Comparison of ENCODE assay signal across 24 cellular contexts in genomic region chr4:84803720-84804119, GRCh38.
DNase-seq lines count a peak whose midpoint lies in the region; FAIRE-seq and TF ChIP-seq lines count a peak whose summit lies in the region.
"Had no signal": no experiment of that assay in that cellular context is flagged by ENCODE, and none has a peak within 500 bp of the region (broad histone marks: within the 10 kb centered on the region; RNA-seq: fewer than 3 reads in every experiment).

No MANE protein-coding gene starts in this region.

- no peaks in the 10 kb centered on the region for H3K9me3 Mint-ChIP-seq in astrocyte (ENCODE audit: unreplicated experiment)
- H3K9me3 Mint-ChIP-seq in progenitor cell of endocrine pancreas (ENCODE audit: low read depth) = no peaks in the 10 kb centered on the region
- H3K9me3 Mint-ChIP-seq: activated CD4-positive, alpha-beta T cell treated with anti-CD3 and anti-CD28 coated beads, Interleukin-2, amount 10 ng/mL, durations not matched to agents 7 days and 5 days; activated naive CD8-positive, alpha-beta T cell treated with anti-CD3 and anti-CD28 coated beads, Interleukin-2, amount 10 ng/mL, durations not matched to agents 7 days and 5 days; dendritic cell treated with granulocyte-macrophage colony-stimulating factor and Interleukin-4, amounts not matched to agents 40 ng/mL and 50 ng/mL, for 4 days; nephron had no signal

- peak overlapping the region; percentile 47 for H3K9ac ChIP-seq in astrocyte (ENCODE audit: low read length)

- H3K4me1 Mint-ChIP-seq in astrocyte (ENCODE audit: low read depth, unreplicated experiment) (no peaks in the 10 kb centered on the region), progenitor cell of endocrine pancreas (ENCODE audit: low read depth) (no peaks in the 10 kb centered on the region)
- H3K4me1 Mint-ChIP-seq: activated CD4-positive, alpha-beta T cell treated with anti-CD3 and anti-CD28 coated beads, Interleukin-2, amount 10 ng/mL, durations not matched to agents 7 days and 5 days; activated naive CD8-positive, alpha-beta T cell treated with anti-CD3 and anti-CD28 coated beads, Interleukin-2, amount 10 ng/mL, durations not matched to agents 7 days and 5 days; CD14-positive monocyte; nephron had no signal

- H3K27me3 Mint-ChIP-seq in astrocyte (ENCODE audit: low read depth, unreplicated experiment) (no peaks in the 10 kb centered on the region), progenitor cell of endocrine pancreas (no peaks in the 10 kb centered on the region)
- H3K27me3 Mint-ChIP-seq: activated CD4-positive, alpha-beta T cell treated with anti-CD3 and anti-CD28 coated beads, Interleukin-2, amount 10 ng/mL, durations not matched to agents 7 days and 5 days; dendritic cell treated with granulocyte-macrophage colony-stimulating factor and Interleukin-4, amounts not matched to agents 40 ng/mL and 50 ng/mL, for 4 days had no signal

- no peaks in the 10 kb centered on the region for H3K9me3 ChIP-seq in astrocyte (ENCODE audit: insufficient read depth, low read depth, low read length)
- no peaks in the 10 kb centered on the region for H3K9me3 ChIP-seq in SJCRH30 (replicated peaks)
- H3K9me3 ChIP-seq: MG63, pancreas, sigmoid colon had no signal

- H3K4me2 ChIP-seq in astrocyte (ENCODE audit: low read length) = peak overlapping the region; percentile 79

- H3K4me1 ChIP-seq in astrocyte (ENCODE audit: insufficient read depth, low read length) (peaks cover 9% of the 10 kb centered on the region), SJCRH30 (no peaks in the 10 kb centered on the region)
- H3K4me1 ChIP-seq: pancreas had no signal

- peaks cover 14% of the 10 kb centered on the region for H3K36me3 Mint-ChIP-seq in astrocyte (ENCODE audit: low read depth, unreplicated experiment)
- peaks cover 27% of the 10 kb centered on the region for H3K36me3 Mint-ChIP-seq in progenitor cell of endocrine pancreas (ENCODE audit: insufficient read depth)
- H3K36me3 Mint-ChIP-seq: activated naive CD8-positive, alpha-beta T cell treated with anti-CD3 and anti-CD28 coated beads, Interleukin-2, amount 10 ng/mL, durations not matched to agents 7 days and 5 days had no signal

- H4K20me1 ChIP-seq in astrocyte (ENCODE audit: insufficient read depth, low read length) = peaks cover 5% of the 10 kb centered on the region

- FAIRE-seq in H54 (lab: Jason Lieb, UNC) = peak; percentile 30
- FAIRE-seq in astrocyte (lab: Jason Lieb, UNC) = peak; percentile 65
- FAIRE-seq: D721Med, H1, pancreas, urothelium cell line had no signal

- DNase-seq in H54 (ENCODE audit: insufficient read length, low spot score) = no peak
- DNase-seq in astrocyte (ENCODE audit: low read depth) = peak; percentile 33
- peak; percentile 66 for DNase-seq in fibroblast of mammary gland (ENCODE audit: low read depth)
- DNase-seq in renal cortical epithelial cell (ENCODE audit: low read depth) = peak; percentile 9
- DNase-seq in superior temporal gyrus (ENCODE audit: extremely low spot score) = no peak
- no peak for DNase-seq in ecto neural progenitor cell (ENCODE audit: low spot score)
- no peak for DNase-seq in SJCRH30
- no peak for DNase-seq in progenitor cell of endocrine pancreas (ENCODE audit: low spot score, unreplicated experiment)
- DNase-seq: activated CD4-positive, alpha-beta T cell treated with anti-CD3 and anti-CD28 coated beads, Interleukin-2, amount 10 ng/mL, durations not matched to agents 7 days and 5 days; activated naive CD8-positive, alpha-beta T cell treated with anti-CD3 and anti-CD28 coated beads, Interleukin-2, amount 10 ng/mL, durations not matched to agents 7 days and 5 days; MG63; NCI-H1417; NCI-H510A; pancreas; sigmoid colon; stimulated activated CD4-positive, alpha-beta T cell treated with anti-CD3 and anti-CD28 coated beads, Interleukin-1b, Interleukin-23, amount 100 ng/mL, for 48 hours had no signal

- no peak for TF ChIP-seq CTCF in astrocyte (IDR thresholded peaks at IDR 0.05; ENCODE audit: insufficient read depth, low read depth, low read length)
- TF ChIP-seq CTCF in fibroblast of mammary gland (conservative IDR thresholded peaks at IDR 0.05; ENCODE audit: control insufficient read depth, insufficient read depth, low read depth, low read length) = no peak
- TF ChIP-seq CTCF in progenitor cell of endocrine pancreas (IDR thresholded peaks at IDR 0.05; ENCODE audit: unreplicated experiment) = no peak

- H3K27me3 ChIP-seq in astrocyte (ENCODE audit: insufficient read depth, low read length) (no peaks in the 10 kb centered on the region), SJCRH30 (no peaks in the 10 kb centered on the region)
- H3K27me3 ChIP-seq: MG63, pancreas, sigmoid colon had no signal

- H3K36me3 ChIP-seq in astrocyte (ENCODE audit: insufficient read depth, low read length) = no peaks in the 10 kb centered on the region
- H3K36me3 ChIP-seq in SJCRH30 = peaks cover 71% of the 10 kb centered on the region
- H3K36me3 ChIP-seq: MG63 had no signal

- TF ChIP-seq POLR2A in H54 (IDR thresholded peaks at IDR 0.05; ENCODE audit: low read depth, low read length) = no peak

- no peaks in the 10 kb centered on the region for H3K79me2 ChIP-seq in astrocyte (ENCODE audit: insufficient read depth, low read length)

- H3K27ac Mint-ChIP-seq in astrocyte (ENCODE audit: unreplicated experiment) (no peak overlapping the region), progenitor cell of endocrine pancreas (no peak overlapping the region)
- H3K27ac Mint-ChIP-seq: activated CD4-positive, alpha-beta T cell treated with anti-CD3 and anti-CD28 coated beads, Interleukin-2, amount 10 ng/mL, durations not matched to agents 7 days and 5 days; activated naive CD8-positive, alpha-beta T cell treated with anti-CD3 and anti-CD28 coated beads, Interleukin-2, amount 10 ng/mL, durations not matched to agents 7 days and 5 days; CD14-positive monocyte; dendritic cell treated with granulocyte-macrophage colony-stimulating factor and Interleukin-4, amounts not matched to agents 40 ng/mL and 50 ng/mL, for 4 days; nephron had no signal

- H3K27ac ChIP-seq in astrocyte (ENCODE audit: low read depth, low read length) (peak overlapping the region; percentile 63), SJCRH30 (no peak overlapping the region)
- H3K27ac ChIP-seq: pancreas, sigmoid colon, VCaP had no signal

- peak overlapping the region; percentile 8 for H3K4me3 ChIP-seq in astrocyte (ENCODE audit: insufficient read depth, low read depth, low read length)
- no peak overlapping the region for H3K4me3 ChIP-seq in fibroblast of mammary gland (ENCODE audit: control insufficient read depth, low read depth, low read length)
- H3K4me3 ChIP-seq in SJCRH30 = no peak overlapping the region
- H3K4me3 ChIP-seq: MG63, pancreas, sigmoid colon, SK-N-MC had no signal

- H3K4me3 Mint-ChIP-seq in astrocyte (ENCODE audit: unreplicated experiment) = no peak overlapping the region
- H3K4me3 Mint-ChIP-seq in progenitor cell of endocrine pancreas (ENCODE audit: low read depth) = no peak overlapping the region
- H3K4me3 Mint-ChIP-seq: activated CD4-positive, alpha-beta T cell treated with anti-CD3 and anti-CD28 coated beads, Interleukin-2, amount 10 ng/mL, durations not matched to agents 7 days and 5 days; activated naive CD8-positive, alpha-beta T cell treated with anti-CD3 and anti-CD28 coated beads, Interleukin-2, amount 10 ng/mL, durations not matched to agents 7 days and 5 days; CD14-positive monocyte; dendritic cell treated with granulocyte-macrophage colony-stimulating factor and Interleukin-4, amounts not matched to agents 40 ng/mL and 50 ng/mL, for 4 days; nephron had no signal

- H2AFZ ChIP-seq in astrocyte (ENCODE audit: low read depth, low read length) = no peak overlapping the region

Comparison
In these comparisons a context has a peak if more than half of its experiments do, and no peak if none do; other contexts are left out.
1. DNase-seq: peak in astrocyte (single experiment), fibroblast of mammary gland (single experiment) and renal cortical epithelial cell (single experiment); none in H54 (single experiment), superior temporal gyrus (single experiment), ecto neural progenitor cell (single experiment), SJCRH30 (0 of 2) and progenitor cell of endocrine pancreas (single experiment).